ENCODE assay signal across 20 cellular contexts in the genomic region with DNA sequence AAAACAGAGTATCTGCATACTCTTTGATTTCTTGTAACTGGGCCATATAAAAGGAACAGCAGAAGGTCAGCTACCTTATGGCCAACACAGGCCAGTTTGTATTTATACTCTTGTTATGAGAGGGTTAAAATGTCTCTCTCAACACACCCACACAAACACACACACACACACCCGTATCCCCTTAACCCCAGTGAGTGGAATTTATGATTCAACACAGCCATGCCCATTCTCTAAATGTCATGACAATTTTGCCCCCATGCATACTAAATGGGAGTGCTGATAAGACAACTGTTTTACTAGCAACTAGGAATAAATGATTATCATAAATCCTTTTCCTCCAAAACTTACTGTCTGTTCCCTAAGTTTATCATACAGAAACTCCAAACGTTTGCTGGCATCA.
"Had no signal": no experiment of that assay in that cellular context is flagged by ENCODE, and none has a peak within 500 bp of the region (broad histone marks: within the 10 kb centered on the region; RNA-seq: fewer than 3 reads in every experiment).

No MANE protein-coding gene starts in this region.

- H3K9me3 Mint-ChIP-seq: dendritic cell treated with granulocyte-macrophage colony-stimulating factor and Interleukin-4, amounts not matched to agents 40 ng/mL and 50 ng/mL, for 4 days; memory B cell; T-cell had no signal

- H3K9me3 ChIP-seq: ascending aorta, thoracic aorta had no signal

- H3K27ac Mint-ChIP-seq: dendritic cell treated with granulocyte-macrophage colony-stimulating factor and Interleukin-4, amounts not matched to agents 40 ng/mL and 50 ng/mL, for 4 days; memory B cell; T-cell had no signal

- H3K4me3 ChIP-seq: ascending aorta, thoracic aorta had no signal

- ATAC-seq: foreskin keratinocyte; left ventricle myocardium superior; naive thymus-derived CD8-positive, alpha-beta T cell; T-cell had no signal

- H3K27me3 ChIP-seq: ascending aorta, foreskin keratinocyte had no signal

- DNase-seq: activated CD4-positive, CD25-positive, alpha-beta regulatory T cell treated with anti-CD3 and anti-CD28 coated beads, Interleukin-2, amount 50 U/mL, for 72 hours; activated CD8-positive, alpha-beta memory T cell treated with anti-CD3 and anti-CD28 coated beads for 24 hours; activated effector memory CD4-positive, alpha-beta T cell treated with anti-CD3 and anti-CD28 coated beads, Interleukin-2, amount 50 U/mL, for 16 hours; effector memory CD4-positive, alpha-beta T cell; foreskin keratinocyte; head of caudate nucleus; kidney glomerular epithelial cell; left ventricle myocardium superior; naive thymus-derived CD8-positive, alpha-beta T cell; posterior cingulate gyrus; retina; stimulated activated CD4-positive, alpha-beta T cell treated with anti-CD3 and anti-CD28 coated beads, Interleukin-15, amount 100 ng/mL, for 24 hours; stimulated activated CD4-positive, alpha-beta T cell treated with anti-CD3 and anti-CD28 coated beads, Interleukin-4, amount 100 ng/mL, for 4 hours; stimulated activated CD8-positive, alpha-beta memory T cell treated with anti-CD3 and anti-CD28 coated beads, Interleukin-4, amount 100 ng/mL, for 48 hours; T-cell; T1000 had no signal

- H3K27me3 Mint-ChIP-seq: dendritic cell treated with granulocyte-macrophage colony-stimulating factor and Interleukin-4, amounts not matched to agents 40 ng/mL and 50 ng/mL, for 4 days; memory B cell; naive thymus-derived CD8-positive, alpha-beta T cell; T-cell had no signal

- H3K4me1 ChIP-seq: ascending aorta, foreskin keratinocyte had no signal

- H3K4me3 Mint-ChIP-seq: dendritic cell treated with granulocyte-macrophage colony-stimulating factor and Interleukin-4, amounts not matched to agents 40 ng/mL and 50 ng/mL, for 4 days; memory B cell; naive thymus-derived CD8-positive, alpha-beta T cell; T-cell had no signal

- H3K4me1 Mint-ChIP-seq: memory B cell, T-cell had no signal

- H3K27ac ChIP-seq: ascending aorta, foreskin keratinocyte, thoracic aorta had no signal
